In genomic region chr5:145689235-145689634, GRCh38 we compare ENCODE assay signal across 13 cellular contexts.
DNase-seq lines count a peak whose midpoint lies in the region; ATAC-seq, FAIRE-seq and TF ChIP-seq lines count a peak whose summit lies in the region.
"Had no signal": no experiment of that assay in that cellular context is flagged by ENCODE, and none has a peak within 500 bp of the region (broad histone marks: within the 10 kb centered on the region; RNA-seq: fewer than 3 reads in every experiment).

No MANE protein-coding gene starts in this region.

- H3K9me3 ChIP-seq in CD8-positive, alpha-beta T cell (ENCODE audit: low read length): no peaks in the 10 kb centered on the region
- H3K9me3 ChIP-seq: gastrocnemius medialis had no signal

- H3K27ac Mint-ChIP-seq in activated T-helper 1 cell treated with anti-CD3 and anti-CD28 coated beads, Interleukin-12 subunit alpha, Interleukin-12 subunit beta, Interleukin-2, Interleukin-4 antibody, amounts not matched to agents 30 ng/mL and 10 ng/mL and 1 ng/mL, durations not matched to agents 14 hours and 24 hours and 36 hours: no peak overlapping the region
- no peak overlapping the region for H3K27ac Mint-ChIP-seq in CD8-positive, alpha-beta T cell
- H3K27ac Mint-ChIP-seq: brain; CD4-positive, alpha-beta T cell had no signal

- H3K27me3 ChIP-seq in CD8-positive, alpha-beta T cell (ENCODE audit: insufficient read depth, low read length): no peaks in the 10 kb centered on the region
- H3K27me3 ChIP-seq: gastrocnemius medialis had no signal

- H3K4me3 ChIP-seq in CD8-positive, alpha-beta T cell (ENCODE audit: low read depth, low read length): no peak overlapping the region
- H3K4me3 ChIP-seq: gastrocnemius medialis had no signal

- peak; percentile 47 for FAIRE-seq in GM18507 (lab: Jason Lieb, UNC)

- no peaks in the 10 kb centered on the region for H3K4me1 ChIP-seq in CD8-positive, alpha-beta T cell (ENCODE audit: insufficient read depth, low read length)
- H3K4me1 ChIP-seq: gastrocnemius medialis had no signal

- no peak for TF ChIP-seq CTCF in CD8-positive, alpha-beta T cell (IDR thresholded peaks at IDR 0.05)

- no peaks in the 10 kb centered on the region for H3K9me3 Mint-ChIP-seq in activated T-helper 1 cell treated with anti-CD3 and anti-CD28 coated beads, Interleukin-12 subunit alpha, Interleukin-12 subunit beta, Interleukin-2, Interleukin-4 antibody, amounts not matched to agents 30 ng/mL and 10 ng/mL and 1 ng/mL, durations not matched to agents 14 hours and 24 hours and 36 hours
- no peaks in the 10 kb centered on the region for H3K9me3 Mint-ChIP-seq in CD8-positive, alpha-beta T cell
- H3K9me3 Mint-ChIP-seq: brain; CD4-positive, alpha-beta T cell had no signal

- no peak for DNase-seq in GM18507 (ENCODE audit: extremely low spot score, insufficient read length, low read depth)
- peak; percentile 22 for DNase-seq in germinal center (ENCODE audit: low spot score)
- no peak for DNase-seq in activated T-helper 1 cell treated with anti-CD3 and anti-CD28 coated beads, Interleukin-12 subunit alpha, Interleukin-12 subunit beta, Interleukin-2, Interleukin-4 antibody, amounts not matched to agents 30 ng/mL and 10 ng/mL and 1 ng/mL, durations not matched to agents 14 hours and 24 hours and 36 hours (ENCODE audit: low spot score)
- no peak for DNase-seq in CD8-positive, alpha-beta T cell
- no peak for DNase-seq in HPDE6-E6E7 (ENCODE audit: extremely low spot score)
- DNase-seq in COR-L47 (lab: John Stamatoyannopoulos, UW): no peak
- DNase-seq: activated CD4-positive, alpha-beta T cell treated with anti-CD3 and anti-CD28 coated beads, Interleukin-2, amount 50 U/mL, for 48 hours; CD4-positive, alpha-beta T cell; gastrocnemius medialis had no signal

- POLR2A ChIA-PET in CD8-positive, alpha-beta T cell (lab: Charles Lee): no interaction called here

- H3K4me1 Mint-ChIP-seq in activated T-helper 1 cell treated with anti-CD3 and anti-CD28 coated beads, Interleukin-12 subunit alpha, Interleukin-12 subunit beta, Interleukin-2, Interleukin-4 antibody, amounts not matched to agents 30 ng/mL and 10 ng/mL and 1 ng/mL, durations not matched to agents 14 hours and 24 hours and 36 hours (ENCODE audit: low read depth): no peaks in the 10 kb centered on the region
- no peaks in the 10 kb centered on the region for H3K4me1 Mint-ChIP-seq in CD8-positive, alpha-beta T cell (ENCODE audit: low read depth)
- H3K4me1 Mint-ChIP-seq: brain had no signal

- CTCF ChIA-PET in CD8-positive, alpha-beta T cell (lab: Charles Lee): no interaction called here

- H3K36me3 ChIP-seq in CD8-positive, alpha-beta T cell (ENCODE audit: insufficient read depth, low read length): no peaks in the 10 kb centered on the region
- H3K36me3 ChIP-seq: gastrocnemius medialis had no signal

- no peak overlapping the region for H3K27ac ChIP-seq in CD8-positive, alpha-beta T cell (ENCODE audit: low read depth, low read length)
- H3K27ac ChIP-seq: gastrocnemius medialis, KMS-11 had no signal

- intact Hi-C loops in activated T-helper 1 cell treated with anti-CD3 and anti-CD28 coated beads, Interleukin-12 subunit alpha, Interleukin-12 subunit beta, Interleukin-2, Interleukin-4 antibody, amounts not matched to agents 30 ng/mL and 10 ng/mL and 1 ng/mL, durations not matched to agents 14 hours and 24 hours and 36 hours (cut with micrococcal nuclease): loop anchor here (10.0 kb wide), 1 partner anchor 1484 kb away; no protein-coding TSS in a partner anchor
- intact Hi-C loops in CD8-positive, alpha-beta T cell (cut with DNase I, micrococcal nuclease): loop anchor here in 1 of 2 experiments (10.0 kb wide), 1 partner anchor 736 kb away; no protein-coding TSS in a partner anchor

- no peaks in the 10 kb centered on the region for H3K36me3 Mint-ChIP-seq in activated T-helper 1 cell treated with anti-CD3 and anti-CD28 coated beads, Interleukin-12 subunit alpha, Interleukin-12 subunit beta, Interleukin-2, Interleukin-4 antibody, amounts not matched to agents 30 ng/mL and 10 ng/mL and 1 ng/mL, durations not matched to agents 14 hours and 24 hours and 36 hours (ENCODE audit: low read depth)
- no peaks in the 10 kb centered on the region for H3K36me3 Mint-ChIP-seq in CD8-positive, alpha-beta T cell
- H3K36me3 Mint-ChIP-seq: brain had no signal

- ATAC-seq in GM21576 (IDR thresholded peaks at IDR 0.05; ENCODE audit: unreplicated experiment) (peak; percentile 90), HG03457 (IDR thresholded peaks at IDR 0.05; ENCODE audit: unreplicated experiment) (peak; percentile 75)
- no peak for ATAC-seq in CD8-positive, alpha-beta T cell
- ATAC-seq: gastrocnemius medialis had no signal

- peaks cover 2% of the 10 kb centered on the region for H3K27me3 Mint-ChIP-seq in activated T-helper 1 cell treated with anti-CD3 and anti-CD28 coated beads, Interleukin-12 subunit alpha, Interleukin-12 subunit beta, Interleukin-2, Interleukin-4 antibody, amounts not matched to agents 30 ng/mL and 10 ng/mL and 1 ng/mL, durations not matched to agents 14 hours and 24 hours and 36 hours (ENCODE audit: insufficient read depth)
- H3K27me3 Mint-ChIP-seq in CD8-positive, alpha-beta T cell (ENCODE audit: low read depth): no peaks in the 10 kb centered on the region
- H3K27me3 Mint-ChIP-seq: brain; CD4-positive, alpha-beta T cell had no signal

- no peak overlapping the region for H3K4me3 Mint-ChIP-seq in activated T-helper 1 cell treated with anti-CD3 and anti-CD28 coated beads, Interleukin-12 subunit alpha, Interleukin-12 subunit beta, Interleukin-2, Interleukin-4 antibody, amounts not matched to agents 30 ng/mL and 10 ng/mL and 1 ng/mL, durations not matched to agents 14 hours and 24 hours and 36 hours
- no peak overlapping the region for H3K4me3 Mint-ChIP-seq in CD8-positive, alpha-beta T cell
- H3K4me3 Mint-ChIP-seq: brain; CD4-positive, alpha-beta T cell had no signal
